In genomic region chr1:202143011-202143767, GRCh38 we compare ENCODE assay signal across 8 cellular contexts. TPM values are rescaled to one million over a fixed set of nuclear protein-coding genes. Genes with fewer than 3 reads are reported as not detected.
DNase-seq lines count a peak whose midpoint lies in the region; ATAC-seq and TF ChIP-seq lines count a peak whose summit lies in the region.

No MANE protein-coding gene starts in this region.

- in situ Hi-C loops in IMR-90 (cut with MboI; ENCODE audit: low sequenced_read_pairs) = loop anchor here (25.0 kb wide), 1 partner anchor 606 kb away; the partner anchor contains the start of gene NAV1

- H3K9me3 Mint-ChIP-seq in activated T-helper 1 cell treated with anti-CD3 and anti-CD28 coated beads, Interleukin-12 subunit alpha, Interleukin-12 subunit beta, Interleukin-2, Interleukin-4 antibody, amounts not matched to agents 30 ng/mL and 10 ng/mL and 1 ng/mL, durations not matched to agents 14 hours and 24 hours and 36 hours = no peaks in the 10 kb centered on the region

- no peak overlapping the region; the same call in 1 of the 2 replicates for H2BK120ac ChIP-seq in IMR-90 (ENCODE audit: low read depth, low read length)

- H2AFZ ChIP-seq in IMR-90 (replicated peaks; ENCODE audit: low read length, poor library complexity) = peak overlapping the region; percentile 98

- no peak overlapping the region for H2BK15ac ChIP-seq in IMR-90 (ENCODE audit: low read depth, low read length)

- BruUV-seq in IMR-90 (replicated peaks; lab: Mats Ljungman, UMichigan) = no TSS peak

- ATAC-seq in GM19468 (IDR thresholded peaks at IDR 0.05; ENCODE audit: extremely low read depth, unreplicated experiment) = peak; percentile 28
- ATAC-seq in IMR-90 (ENCODE audit: low read depth) = peak; percentile 33
- peak; percentile 43 to 60 for ATAC-seq in left cardiac atrium
- no peak for ATAC-seq in HG03565 (IDR thresholded peaks at IDR 0.05; ENCODE audit: unreplicated experiment)

- no peaks in the 10 kb centered on the region for H3K27me3 Mint-ChIP-seq in activated T-helper 1 cell treated with anti-CD3 and anti-CD28 coated beads, Interleukin-12 subunit alpha, Interleukin-12 subunit beta, Interleukin-2, Interleukin-4 antibody, amounts not matched to agents 30 ng/mL and 10 ng/mL and 1 ng/mL, durations not matched to agents 14 hours and 24 hours and 36 hours (ENCODE audit: insufficient read depth)

- no peak for TF ChIP-seq POLR2A in IMR-90 (IDR thresholded peaks at IDR 0.05; ENCODE audit: low read depth, low read length)

- intact Hi-C loops in IMR-90 (cut with micrococcal nuclease) (no loop called here), left cardiac atrium (cut with DNase I) (no loop called here)
- intact Hi-C loops in activated T-helper 1 cell treated with anti-CD3 and anti-CD28 coated beads, Interleukin-12 subunit alpha, Interleukin-12 subunit beta, Interleukin-2, Interleukin-4 antibody, amounts not matched to agents 30 ng/mL and 10 ng/mL and 1 ng/mL, durations not matched to agents 14 hours and 24 hours and 36 hours (cut with micrococcal nuclease) = loop anchor here (1.0 to 10.0 kb wide), 2 partner anchors 8 to 1482 kb away; partner anchors contain the start of gene ATP2B4

- H3K4me3 ChIP-seq in BJ (ENCODE audit: low read depth, low read length) (peak overlapping the region; percentile 76), IMR-90 (ENCODE audit: insufficient read depth, low read depth, low read length) (peak overlapping the region; percentile 99), retinal pigment epithelial cell (ENCODE audit: low read length) (peak overlapping the region; percentile 90)

- no peak overlapping the region for H3K18ac ChIP-seq in IMR-90 (ENCODE audit: low read depth, low read length)

- H3K36me3 ChIP-seq in BJ (ENCODE audit: control insufficient read depth, insufficient read depth, low read length) (no peaks in the 10 kb centered on the region), IMR-90 (ENCODE audit: control insufficient read depth, insufficient read depth, low read length) (peaks cover 4% of the 10 kb centered on the region; the same call in 1 of the 2 replicates)

- H3K4me2 ChIP-seq in IMR-90 (ENCODE audit: low read depth, low read length) = peak overlapping the region; percentile 98

- H4K20me1 ChIP-seq in IMR-90 (ENCODE audit: insufficient read depth, low read length) = peaks cover 52% of the 10 kb centered on the region

- no peak for TF ChIP-seq RAD21 in IMR-90 (IDR thresholded peaks at IDR 0.05; ENCODE audit: low read length)

- peak overlapping the region; percentile 13; the same call in 1 of the 2 replicates for H4K5ac ChIP-seq in IMR-90 (ENCODE audit: low read depth, low read length)

- H3K4me3 Mint-ChIP-seq in activated T-helper 1 cell treated with anti-CD3 and anti-CD28 coated beads, Interleukin-12 subunit alpha, Interleukin-12 subunit beta, Interleukin-2, Interleukin-4 antibody, amounts not matched to agents 30 ng/mL and 10 ng/mL and 1 ng/mL, durations not matched to agents 14 hours and 24 hours and 36 hours = peak overlapping the region; percentile 88

- no peak overlapping the region for H2BK20ac ChIP-seq in IMR-90 (ENCODE audit: low read depth, low read length)

- CTCF ChIA-PET in BJ (lab: Yijun Ruan, JAX) (interaction anchor here (0.9 to 2.4 kb wide), 5 partner anchors 8 to 42 kb away, joined by 3 to 17 read pairs (median 4); no protein-coding TSS in a partner anchor), IMR-90 (lab: Yijun Ruan, JAX) (no interaction called here)

- peaks cover 4% of the 10 kb centered on the region for H3K27me3 ChIP-seq in BJ (ENCODE audit: control insufficient read depth, insufficient read depth, low read length)
- H3K27me3 ChIP-seq in IMR-90 (ENCODE audit: control insufficient read depth, insufficient read depth, low read length) = peaks cover 6% of the 10 kb centered on the region; the same call in 1 of the 2 replicates

- 0 out of 2 replicates have a peak overlapping the region, but pooled peaks have one; percentile 27 for H4K91ac ChIP-seq in IMR-90 (ENCODE audit: insufficient read depth, low read depth, low read length)

- H3K14ac ChIP-seq in IMR-90 (replicated peaks; ENCODE audit: low read depth, low read length) = peak overlapping the region; percentile 69; the same call in 1 of the 2 replicates

- DNase-seq in BJ (ENCODE audit: low read depth) (no peak), IMR-90 (no peak), left cardiac atrium (peak; percentile 68), retinal pigment epithelial cell (ENCODE audit: low read depth) (no peak), NCI-H146 treated with DMSO at 0.1 percent for 48 hours (lab: John Stamatoyannopoulos, UW; ENCODE audit: unreplicated experiment) (no peak)
- DNase-seq in activated T-helper 1 cell treated with anti-CD3 and anti-CD28 coated beads, Interleukin-12 subunit alpha, Interleukin-12 subunit beta, Interleukin-2, Interleukin-4 antibody, amounts not matched to agents 30 ng/mL and 10 ng/mL and 1 ng/mL, durations not matched to agents 14 hours and 24 hours and 36 hours (ENCODE audit: low spot score) = no peak

- H4K8ac ChIP-seq in IMR-90 (ENCODE audit: low read depth in 2 of 2, low read length in 2 of 2) = peak overlapping the region; percentile 46 to 60; a peak in 3 of 4 replicates

- POLR2A ChIA-PET in BJ (lab: Charles Lee) = no interaction called here
- POLR2A ChIA-PET in IMR-90 (lab: Charles Lee; ENCODE audit: unreplicated experiment) = no interaction called here

- no peak for TF ChIP-seq CTCF in BJ (IDR thresholded peaks at IDR 0.05; ENCODE audit: insufficient read depth, low read depth, low read length)
- TF ChIP-seq CTCF in IMR-90 (conservative IDR thresholded peaks at IDR 0.05; ENCODE audit: low read depth, low read length) = no peak
- TF ChIP-seq CTCF in retinal pigment epithelial cell (conservative IDR thresholded peaks at IDR 0.05; ENCODE audit: low read depth, low read length) = no peak

- peak overlapping the region; percentile 47 for H2AK5ac ChIP-seq in IMR-90 (ENCODE audit: low read depth, low read length)

- H3K9me3 ChIP-seq in IMR-90 (ENCODE audit: control insufficient read depth, insufficient read depth, low read length) = no peaks in the 10 kb centered on the region

- H3K9ac ChIP-seq in IMR-90 (ENCODE audit: low read depth, low read length) = peak overlapping the region; percentile 95

- H3K27ac ChIP-seq in IMR-90 (ENCODE audit: insufficient read depth, low read length) = peak overlapping the region; percentile 84; the same call in 1 of the 2 replicates

- H3K56ac ChIP-seq in IMR-90 (ENCODE audit: extremely low read depth, insufficient read depth, low read length) = no peak overlapping the region; the same call in 1 of the 2 replicates

- H2BK5ac ChIP-seq in IMR-90 (ENCODE audit: low read depth, low read length, poor library complexity, severe bottlenecking) = no peak overlapping the region

- H3K79me1 ChIP-seq in IMR-90 (ENCODE audit: low read depth in 1 of 2, low read length in 2 of 2) = peaks cover 31 to 59% of the 10 kb centered on the region in 2 experiments

- peaks cover 15% of the 10 kb centered on the region for H3K36me3 Mint-ChIP-seq in activated T-helper 1 cell treated with anti-CD3 and anti-CD28 coated beads, Interleukin-12 subunit alpha, Interleukin-12 subunit beta, Interleukin-2, Interleukin-4 antibody, amounts not matched to agents 30 ng/mL and 10 ng/mL and 1 ng/mL, durations not matched to agents 14 hours and 24 hours and 36 hours (ENCODE audit: low read depth)

- peaks cover 4% of the 10 kb centered on the region for H3K4me1 ChIP-seq in IMR-90 (ENCODE audit: control insufficient read depth, insufficient read depth, low read length)

- H3K4me1 Mint-ChIP-seq in activated T-helper 1 cell treated with anti-CD3 and anti-CD28 coated beads, Interleukin-12 subunit alpha, Interleukin-12 subunit beta, Interleukin-2, Interleukin-4 antibody, amounts not matched to agents 30 ng/mL and 10 ng/mL and 1 ng/mL, durations not matched to agents 14 hours and 24 hours and 36 hours (ENCODE audit: low read depth) = peaks cover 22% of the 10 kb centered on the region

- WGBS in IMR-90 (ENCODE audit: extremely low coverage in 2 of 2, insufficient read length in 1 of 2), 2 experiments = 51% methylated on average over 8 of the region's 17 CpGs; no CpG with 5 or more reads in 1 of the 2 experiments

- peak overlapping the region; percentile 75 for H3K27ac Mint-ChIP-seq in activated T-helper 1 cell treated with anti-CD3 and anti-CD28 coated beads, Interleukin-12 subunit alpha, Interleukin-12 subunit beta, Interleukin-2, Interleukin-4 antibody, amounts not matched to agents 30 ng/mL and 10 ng/mL and 1 ng/mL, durations not matched to agents 14 hours and 24 hours and 36 hours

- H3K9me1 ChIP-seq in IMR-90 (ENCODE audit: insufficient read depth, low read length) = peaks cover 13% of the 10 kb centered on the region; the same call in 1 of the 2 replicates

- peak overlapping the region; percentile 100 for H2AK9ac ChIP-seq in IMR-90 (replicated peaks; ENCODE audit: low read depth, low read length, poor library complexity)

- dilution Hi-C loops in IMR-90 (cut with HindIII; ENCODE audit: low sequenced_read_pairs, unreplicated experiment) = no loop called here

- H3K4ac ChIP-seq in IMR-90 (ENCODE audit: low read depth, low read length) = peak overlapping the region; percentile 58; the same call in 1 of the 2 replicates

- peak overlapping the region; percentile 65 for H3K23ac ChIP-seq in IMR-90 (ENCODE audit: low read depth, low read length)

RNA-seq across cellular contexts. Expression of gene ARL8A, which starts 1.3 kb away (rescaled TPM):
- polyA plus RNA-seq in BJ (2011; rRNA removed) = 54.5 and 76.6 TPM in 2 replicates
- 14.0 and 29.4 TPM in 2 replicates for polyA minus RNA-seq in BJ (2011; rRNA and poly(A)+ RNA removed)
- total RNA-seq in IMR-90 (2012; rRNA removed) = 18.1 and 19.7 TPM in 2 replicates
- polyA plus RNA-seq in IMR-90 (2012; rRNA removed) = 30.7 and 38.6 TPM in 2 replicates
- 17.7 and 30.7 TPM in 2 replicates for polyA plus RNA-seq in IMR-90 (2012; cell fraction: cytosol; rRNA removed)
- 37.8 and 46.1 TPM in 2 replicates for polyA plus RNA-seq in IMR-90 (2012; cell fraction: nucleus; rRNA removed; ENCODE audit: low replicate concordance)
- total RNA-seq in activated T-helper 1 cell treated with anti-CD3 and anti-CD28 coated beads, Interleukin-12 subunit alpha, Interleukin-12 subunit beta, Interleukin-2, Interleukin-4 antibody, amounts not matched to agents 30 ng/mL and 10 ng/mL and 1 ng/mL, durations not matched to agents 14 hours and 24 hours and 36 hours = 56.6 and 69.0 TPM in 2 replicates
- 10 to 100 TPM; 55.6 to 79.8 TPM for total RNA-seq in left cardiac atrium

RNA-seq across cellular contexts. Expression of gene PTPN7, which starts 17.2 kb away (rescaled TPM):
- polyA plus RNA-seq in BJ (2011; rRNA removed) (not detected in 2 replicates), IMR-90 (2012; rRNA removed) (0.05 TPM in 1 of 2 replicates, not detected in the other)
- polyA minus RNA-seq in BJ (2011; rRNA and poly(A)+ RNA removed) = not detected in 2 replicates
- total RNA-seq in IMR-90 (2012; rRNA removed) (not detected in 2 replicates), left cardiac atrium (1 to 10 TPM; 1.3 to 1.9 TPM)
- not detected in 2 replicates for polyA plus RNA-seq in IMR-90 (2012; cell fraction: cytosol; rRNA removed)
- not detected in 2 replicates for polyA plus RNA-seq in IMR-90 (2012; cell fraction: nucleus; rRNA removed; ENCODE audit: low replicate concordance)
- 584 and 597 TPM in 2 replicates for total RNA-seq in activated T-helper 1 cell treated with anti-CD3 and anti-CD28 coated beads, Interleukin-12 subunit alpha, Interleukin-12 subunit beta, Interleukin-2, Interleukin-4 antibody, amounts not matched to agents 30 ng/mL and 10 ng/mL and 1 ng/mL, durations not matched to agents 14 hours and 24 hours and 36 hours

RNA-seq across cellular contexts. Expression of gene GPR37L1, which starts 20.5 kb away (rescaled TPM):
- not detected in 2 replicates for polyA plus RNA-seq in BJ (2011; rRNA removed)
- not detected in 2 replicates for polyA minus RNA-seq in BJ (2011; rRNA and poly(A)+ RNA removed)
- not detected in 2 replicates for total RNA-seq in IMR-90 (2012; rRNA removed)
- polyA plus RNA-seq in IMR-90 (2012; rRNA removed) = 0.02 TPM in 1 of 2 replicates, not detected in the other
- polyA plus RNA-seq in IMR-90 (2012; cell fraction: cytosol; rRNA removed) = not detected in 2 replicates
- not detected in 2 replicates for polyA plus RNA-seq in IMR-90 (2012; cell fraction: nucleus; rRNA removed; ENCODE audit: low replicate concordance)
- not detected in 2 replicates for total RNA-seq in activated T-helper 1 cell treated with anti-CD3 and anti-CD28 coated beads, Interleukin-12 subunit alpha, Interleukin-12 subunit beta, Interleukin-2, Interleukin-4 antibody, amounts not matched to agents 30 ng/mL and 10 ng/mL and 1 ng/mL, durations not matched to agents 14 hours and 24 hours and 36 hours
- under 1 TPM; 0.05 to 0.21 TPM for total RNA-seq in left cardiac atrium

RNA-seq across cellular contexts. Expression of gene LGR6, which starts 50.4 kb away (rescaled TPM):
- polyA plus RNA-seq in BJ (2011; rRNA removed) = not detected in 2 replicates
- 0.38 TPM in 1 of 2 replicates, not detected in the other for polyA minus RNA-seq in BJ (2011; rRNA and poly(A)+ RNA removed)
- not detected in 2 replicates for total RNA-seq in IMR-90 (2012; rRNA removed)
- polyA plus RNA-seq in IMR-90 (2012; rRNA removed) = not detected in 2 replicates
- 0.01 TPM in 1 of 2 replicates, not detected in the other for polyA plus RNA-seq in IMR-90 (2012; cell fraction: cytosol; rRNA removed)
- polyA plus RNA-seq in IMR-90 (2012; cell fraction: nucleus; rRNA removed; ENCODE audit: low replicate concordance) = not detected in 2 replicates
- not detected in 2 replicates for total RNA-seq in activated T-helper 1 cell treated with anti-CD3 and anti-CD28 coated beads, Interleukin-12 subunit alpha, Interleukin-12 subunit beta, Interleukin-2, Interleukin-4 antibody, amounts not matched to agents 30 ng/mL and 10 ng/mL and 1 ng/mL, durations not matched to agents 14 hours and 24 hours and 36 hours
- 1 to 10 TPM; 6.0 to 6.1 TPM for total RNA-seq in left cardiac atrium

Comparison
In these comparisons a context has a peak if more than half of its experiments do, and no peak if none do; other contexts are left out.
1. RNA of gene PTPN7, which starts 17.2 kb away (total RNA-seq): 584 to 597 TPM in activated T-helper 1 cell treated with anti-CD3 and anti-CD28 coated beads, Interleukin-12 subunit alpha, Interleukin-12 subunit beta, Interleukin-2, Interleukin-4 antibody, amounts not matched to agents 30 ng/mL and 10 ng/mL and 1 ng/mL, durations not matched to agents 14 hours and 24 hours and 36 hours; 1.3 to 1.9 TPM in left cardiac atrium and not detected in IMR-90; every median in the first group is over 100 times any median in the second.
2. Peak in every context shown above with its lines, with median percentiles within 50 percentile points of each other: H3K4me3 ChIP-seq.